In the genomic region with DNA sequence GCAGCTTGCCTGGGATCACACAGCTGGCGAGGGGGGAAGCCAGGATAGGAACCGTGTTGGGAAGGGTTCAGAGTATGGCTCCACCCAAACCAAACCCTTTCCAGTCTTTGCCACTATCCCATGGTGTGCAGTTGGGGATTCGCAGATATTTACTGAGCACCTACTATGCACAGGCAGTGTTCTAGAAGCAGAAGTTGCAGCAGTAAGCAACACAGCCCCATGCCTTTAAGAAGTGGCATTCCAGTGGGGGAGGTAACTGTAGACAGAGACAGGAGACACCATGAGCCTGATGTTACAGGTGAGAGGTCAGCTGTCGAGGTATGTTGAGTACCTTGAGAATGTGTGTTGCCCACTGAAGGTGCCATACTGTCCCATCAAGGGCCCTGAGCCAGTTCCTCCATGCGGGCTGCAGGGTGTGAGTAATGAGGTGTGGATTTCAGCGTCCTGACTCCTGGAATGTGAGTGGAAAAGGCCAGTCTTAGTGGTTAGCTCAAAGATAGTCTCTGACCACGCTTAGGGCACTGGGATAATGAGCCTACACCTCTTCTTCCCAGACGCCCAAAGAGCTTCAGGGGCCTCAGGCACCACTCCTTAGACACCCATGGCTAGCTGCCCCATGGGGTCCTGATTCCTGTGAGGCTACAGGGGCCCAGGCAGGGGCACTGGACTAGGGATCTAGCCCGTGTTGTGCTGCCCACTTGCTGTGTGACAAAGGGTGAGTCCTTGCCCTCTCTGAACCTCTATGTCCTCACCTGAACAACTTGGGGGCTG, we compare ENCODE assay signal across 1 cellular context.
TF ChIP-seq lines count a peak whose summit lies in the region.

No MANE protein-coding gene starts in this region.

TF ChIP-seq in SK-N-SH, 30 proteins besides CTCF, POLR2A, EP300 and RAD21 (continued from another document):
- TF ChIP-seq FOXJ3 (CRISPR knock-in tag; IDR thresholded peaks at IDR 0.05): no peak
- TF ChIP-seq GABPA (IDR thresholded peaks at IDR 0.05; ENCODE audit: low read depth): no peak
- TF ChIP-seq NRF1 (IDR thresholded peaks at IDR 0.05; ENCODE audit: low read depth, low read length): no peak
- TF ChIP-seq RCOR1 (IDR thresholded peaks at IDR 0.05; ENCODE audit: low read length): no peak
TF ChIP-seq in SK-N-SH: peak in this region for 0.
